Comparison of ENCODE assay signal across 1 cellular context in the genomic region with DNA sequence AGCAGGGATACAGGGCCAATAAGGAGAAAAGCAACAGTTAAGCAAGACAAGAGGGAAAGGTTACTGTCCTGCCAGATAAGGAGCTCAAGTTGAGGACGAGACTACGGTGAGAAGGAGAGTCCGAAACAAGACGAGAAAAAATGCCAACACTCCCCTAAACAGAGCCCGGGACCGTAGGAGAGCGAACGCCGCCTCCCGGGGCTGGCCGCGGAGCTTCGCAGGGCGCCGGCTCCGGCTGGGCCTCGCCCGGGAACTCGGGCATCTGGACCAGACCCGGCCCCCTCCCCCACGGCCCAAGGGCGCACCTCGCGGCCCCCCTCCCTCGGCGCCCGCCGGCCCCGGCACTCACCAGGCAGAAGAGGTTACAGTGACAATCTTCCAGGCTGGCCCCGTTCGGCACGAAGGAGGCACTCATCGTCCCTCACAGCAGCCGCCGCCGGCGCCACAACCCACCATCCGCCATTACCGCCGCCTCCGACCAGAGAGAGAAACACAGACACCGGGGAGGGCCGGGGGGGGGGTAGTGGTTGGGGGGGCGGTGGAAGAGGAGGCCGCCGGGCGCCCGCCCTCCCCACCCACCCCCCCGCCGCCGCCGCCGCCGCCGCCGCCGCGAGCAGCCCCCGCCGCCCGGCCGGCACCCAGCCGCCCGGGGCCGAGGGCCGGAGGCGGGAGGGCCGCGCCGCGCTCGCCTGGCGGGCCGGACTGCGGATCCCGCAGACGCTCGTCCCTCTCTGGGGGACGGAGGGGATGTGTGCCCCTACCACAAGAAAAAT.
A peak's percentile ranks its signal among the peaks of the same experiment; 100 is the strongest.
TF ChIP-seq lines count a peak whose summit lies in the region.

A gene with protein sequence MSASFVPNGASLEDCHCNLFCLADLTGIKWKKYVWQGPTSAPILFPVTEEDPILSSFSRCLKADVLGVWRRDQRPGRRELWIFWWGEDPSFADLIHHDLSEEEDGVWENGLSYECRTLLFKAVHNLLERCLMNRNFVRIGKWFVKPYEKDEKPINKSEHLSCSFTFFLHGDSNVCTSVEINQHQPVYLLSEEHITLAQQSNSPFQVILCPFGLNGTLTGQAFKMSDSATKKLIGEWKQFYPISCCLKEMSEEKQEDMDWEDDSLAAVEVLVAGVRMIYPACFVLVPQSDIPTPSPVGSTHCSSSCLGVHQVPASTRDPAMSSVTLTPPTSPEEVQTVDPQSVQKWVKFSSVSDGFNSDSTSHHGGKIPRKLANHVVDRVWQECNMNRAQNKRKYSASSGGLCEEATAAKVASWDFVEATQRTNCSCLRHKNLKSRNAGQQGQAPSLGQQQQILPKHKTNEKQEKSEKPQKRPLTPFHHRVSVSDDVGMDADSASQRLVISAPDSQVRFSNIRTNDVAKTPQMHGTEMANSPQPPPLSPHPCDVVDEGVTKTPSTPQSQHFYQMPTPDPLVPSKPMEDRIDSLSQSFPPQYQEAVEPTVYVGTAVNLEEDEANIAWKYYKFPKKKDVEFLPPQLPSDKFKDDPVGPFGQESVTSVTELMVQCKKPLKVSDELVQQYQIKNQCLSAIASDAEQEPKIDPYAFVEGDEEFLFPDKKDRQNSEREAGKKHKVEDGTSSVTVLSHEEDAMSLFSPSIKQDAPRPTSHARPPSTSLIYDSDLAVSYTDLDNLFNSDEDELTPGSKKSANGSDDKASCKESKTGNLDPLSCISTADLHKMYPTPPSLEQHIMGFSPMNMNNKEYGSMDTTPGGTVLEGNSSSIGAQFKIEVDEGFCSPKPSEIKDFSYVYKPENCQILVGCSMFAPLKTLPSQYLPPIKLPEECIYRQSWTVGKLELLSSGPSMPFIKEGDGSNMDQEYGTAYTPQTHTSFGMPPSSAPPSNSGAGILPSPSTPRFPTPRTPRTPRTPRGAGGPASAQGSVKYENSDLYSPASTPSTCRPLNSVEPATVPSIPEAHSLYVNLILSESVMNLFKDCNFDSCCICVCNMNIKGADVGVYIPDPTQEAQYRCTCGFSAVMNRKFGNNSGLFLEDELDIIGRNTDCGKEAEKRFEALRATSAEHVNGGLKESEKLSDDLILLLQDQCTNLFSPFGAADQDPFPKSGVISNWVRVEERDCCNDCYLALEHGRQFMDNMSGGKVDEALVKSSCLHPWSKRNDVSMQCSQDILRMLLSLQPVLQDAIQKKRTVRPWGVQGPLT (N-terminal part only) (minus strand): TSS at position 488 of the 773 bp plus-strand sequence. CDS start 73 bp downstream, at position 415.

TF ChIP-seq in HepG2, 621 proteins besides CTCF, POLR2A, EP300 and RAD21 (continued from another document and continues in another):
- TF ChIP-seq, protein P1, sequence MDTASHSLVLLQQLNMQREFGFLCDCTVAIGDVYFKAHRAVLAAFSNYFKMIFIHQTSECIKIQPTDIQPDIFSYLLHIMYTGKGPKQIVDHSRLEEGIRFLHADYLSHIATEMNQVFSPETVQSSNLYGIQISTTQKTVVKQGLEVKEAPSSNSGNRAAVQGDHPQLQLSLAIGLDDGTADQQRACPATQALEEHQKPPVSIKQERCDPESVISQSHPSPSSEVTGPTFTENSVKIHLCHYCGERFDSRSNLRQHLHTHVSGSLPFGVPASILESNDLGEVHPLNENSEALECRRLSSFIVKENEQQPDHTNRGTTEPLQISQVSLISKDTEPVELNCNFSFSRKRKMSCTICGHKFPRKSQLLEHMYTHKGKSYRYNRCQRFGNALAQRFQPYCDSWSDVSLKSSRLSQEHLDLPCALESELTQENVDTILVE (CRISPR knock-in tag; IDR thresholded peaks at IDR 0.05), result no peak; the same call in 1 of the 2 replicates
- TF ChIP-seq SMYD3 (CRISPR knock-in tag; IDR thresholded peaks at IDR 0.05) (no peak), HOXA3 (CRISPR knock-in tag; IDR thresholded peaks at IDR 0.05) (peak; percentile 50; the same call in 1 of the 2 replicates), ZNF639 (CRISPR knock-in tag; conservative IDR thresholded peaks at IDR 0.05) (no peak), MLXIP (CRISPR knock-in tag; IDR thresholded peaks at IDR 0.05; ENCODE audit: borderline replicate concordance) (no peak), HIC2 (CRISPR knock-in tag; IDR thresholded peaks at IDR 0.05; ENCODE audit: low read depth) (no peak), KAT2B (IDR thresholded peaks at IDR 0.05; ENCODE audit: borderline replicate concordance, low read depth, low read length) (no peak), NCOR1 (IDR thresholded peaks at IDR 0.05; ENCODE audit: borderline replicate concordance, low read length) (no peak), SP1 (IDR thresholded peaks at IDR 0.05) (no peak), SP1 (CRISPR knock-in tag; IDR thresholded peaks at IDR 0.05) (no peak), GFI1 (CRISPR knock-in tag; IDR thresholded peaks at IDR 0.05; ENCODE audit: borderline replicate concordance) (0 out of 2 replicates have a peak, but pooled peaks have one; percentile 20), BRF2 (CRISPR knock-in tag; IDR thresholded peaks at IDR 0.05) (no peak), NAIF1 (CRISPR knock-in tag; IDR thresholded peaks at IDR 0.05; ENCODE audit: borderline replicate concordance) (no peak), IKZF4 (CRISPR knock-in tag; IDR thresholded peaks at IDR 0.05; ENCODE audit: borderline replicate concordance, low read depth, not compliant biosample characterization) (no peak), TP53 (CRISPR knock-in tag; conservative IDR thresholded peaks at IDR 0.05) (no peak), ZNF614 (CRISPR knock-in tag; IDR thresholded peaks at IDR 0.05; ENCODE audit: borderline replicate concordance) (0 out of 2 replicates have a peak, but pooled peaks have one; percentile 41), CREB1 (IDR thresholded peaks at IDR 0.05) (no peak), CREB1 (CRISPR knock-in tag; IDR thresholded peaks at IDR 0.05) (no peak), MTA3 (CRISPR knock-in tag; IDR thresholded peaks at IDR 0.05) (no peak), NFIB (CRISPR knock-in tag; IDR thresholded peaks at IDR 0.05; ENCODE audit: borderline replicate concordance) (no peak), ZNF777 (CRISPR knock-in tag; IDR thresholded peaks at IDR 0.05) (no peak), E2F1 (CRISPR knock-in tag; IDR thresholded peaks at IDR 0.05) (no peak), ZNF367 (CRISPR knock-in tag; IDR thresholded peaks at IDR 0.05; ENCODE audit: borderline replicate concordance) (no peak), CBFB (CRISPR knock-in tag; IDR thresholded peaks at IDR 0.05) (no peak), CBX2 (IDR thresholded peaks at IDR 0.05; ENCODE audit: low read depth, low read length) (no peak), CBX2 (CRISPR knock-in tag; IDR thresholded peaks at IDR 0.05; ENCODE audit: low read depth) (no peak)
- TF ChIP-seq, protein P2, sequence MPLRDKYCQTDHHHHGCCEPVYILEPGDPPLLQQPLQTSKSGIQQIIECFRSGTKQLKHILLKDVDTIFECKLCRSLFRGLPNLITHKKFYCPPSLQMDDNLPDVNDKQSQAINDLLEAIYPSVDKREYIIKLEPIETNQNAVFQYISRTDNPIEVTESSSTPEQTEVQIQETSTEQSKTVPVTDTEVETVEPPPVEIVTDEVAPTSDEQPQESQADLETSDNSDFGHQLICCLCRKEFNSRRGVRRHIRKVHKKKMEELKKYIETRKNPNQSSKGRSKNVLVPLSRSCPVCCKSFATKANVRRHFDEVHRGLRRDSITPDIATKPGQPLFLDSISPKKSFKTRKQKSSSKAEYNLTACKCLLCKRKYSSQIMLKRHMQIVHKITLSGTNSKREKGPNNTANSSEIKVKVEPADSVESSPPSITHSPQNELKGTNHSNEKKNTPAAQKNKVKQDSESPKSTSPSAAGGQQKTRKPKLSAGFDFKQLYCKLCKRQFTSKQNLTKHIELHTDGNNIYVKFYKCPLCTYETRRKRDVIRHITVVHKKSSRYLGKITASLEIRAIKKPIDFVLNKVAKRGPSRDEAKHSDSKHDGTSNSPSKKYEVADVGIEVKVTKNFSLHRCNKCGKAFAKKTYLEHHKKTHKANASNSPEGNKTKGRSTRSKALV (CRISPR knock-in tag; IDR thresholded peaks at IDR 0.05), result no peak
- TF ChIP-seq, protein P3, sequence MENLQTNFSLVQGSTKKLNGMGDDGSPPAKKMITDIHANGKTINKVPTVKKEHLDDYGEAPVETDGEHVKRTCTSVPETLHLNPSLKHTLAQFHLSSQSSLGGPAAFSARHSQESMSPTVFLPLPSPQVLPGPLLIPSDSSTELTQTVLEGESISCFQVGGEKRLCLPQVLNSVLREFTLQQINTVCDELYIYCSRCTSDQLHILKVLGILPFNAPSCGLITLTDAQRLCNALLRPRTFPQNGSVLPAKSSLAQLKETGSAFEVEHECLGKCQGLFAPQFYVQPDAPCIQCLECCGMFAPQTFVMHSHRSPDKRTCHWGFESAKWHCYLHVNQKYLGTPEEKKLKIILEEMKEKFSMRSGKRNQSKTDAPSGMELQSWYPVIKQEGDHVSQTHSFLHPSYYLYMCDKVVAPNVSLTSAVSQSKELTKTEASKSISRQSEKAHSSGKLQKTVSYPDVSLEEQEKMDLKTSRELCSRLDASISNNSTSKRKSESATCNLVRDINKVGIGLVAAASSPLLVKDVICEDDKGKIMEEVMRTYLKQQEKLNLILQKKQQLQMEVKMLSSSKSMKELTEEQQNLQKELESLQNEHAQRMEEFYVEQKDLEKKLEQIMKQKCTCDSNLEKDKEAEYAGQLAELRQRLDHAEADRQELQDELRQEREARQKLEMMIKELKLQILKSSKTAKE (CRISPR knock-in tag; IDR thresholded peaks at IDR 0.05; ENCODE audit: borderline replicate concordance), result no peak
- TF ChIP-seq, protein P4, sequence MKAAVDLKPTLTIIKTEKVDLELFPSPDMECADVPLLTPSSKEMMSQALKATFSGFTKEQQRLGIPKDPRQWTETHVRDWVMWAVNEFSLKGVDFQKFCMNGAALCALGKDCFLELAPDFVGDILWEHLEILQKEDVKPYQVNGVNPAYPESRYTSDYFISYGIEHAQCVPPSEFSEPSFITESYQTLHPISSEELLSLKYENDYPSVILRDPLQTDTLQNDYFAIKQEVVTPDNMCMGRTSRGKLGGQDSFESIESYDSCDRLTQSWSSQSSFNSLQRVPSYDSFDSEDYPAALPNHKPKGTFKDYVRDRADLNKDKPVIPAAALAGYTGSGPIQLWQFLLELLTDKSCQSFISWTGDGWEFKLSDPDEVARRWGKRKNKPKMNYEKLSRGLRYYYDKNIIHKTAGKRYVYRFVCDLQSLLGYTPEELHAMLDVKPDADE (CRISPR knock-in tag; IDR thresholded peaks at IDR 0.05), result peak; percentile 13; the same call in 1 of the 2 replicates
- TF ChIP-seq, protein P5, sequence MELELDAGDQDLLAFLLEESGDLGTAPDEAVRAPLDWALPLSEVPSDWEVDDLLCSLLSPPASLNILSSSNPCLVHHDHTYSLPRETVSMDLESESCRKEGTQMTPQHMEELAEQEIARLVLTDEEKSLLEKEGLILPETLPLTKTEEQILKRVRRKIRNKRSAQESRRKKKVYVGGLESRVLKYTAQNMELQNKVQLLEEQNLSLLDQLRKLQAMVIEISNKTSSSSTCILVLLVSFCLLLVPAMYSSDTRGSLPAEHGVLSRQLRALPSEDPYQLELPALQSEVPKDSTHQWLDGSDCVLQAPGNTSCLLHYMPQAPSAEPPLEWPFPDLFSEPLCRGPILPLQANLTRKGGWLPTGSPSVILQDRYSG (CRISPR knock-in tag; IDR thresholded peaks at IDR 0.05), result no peak
